ENCODE assay signal across 8 cellular contexts in the genomic region with DNA sequence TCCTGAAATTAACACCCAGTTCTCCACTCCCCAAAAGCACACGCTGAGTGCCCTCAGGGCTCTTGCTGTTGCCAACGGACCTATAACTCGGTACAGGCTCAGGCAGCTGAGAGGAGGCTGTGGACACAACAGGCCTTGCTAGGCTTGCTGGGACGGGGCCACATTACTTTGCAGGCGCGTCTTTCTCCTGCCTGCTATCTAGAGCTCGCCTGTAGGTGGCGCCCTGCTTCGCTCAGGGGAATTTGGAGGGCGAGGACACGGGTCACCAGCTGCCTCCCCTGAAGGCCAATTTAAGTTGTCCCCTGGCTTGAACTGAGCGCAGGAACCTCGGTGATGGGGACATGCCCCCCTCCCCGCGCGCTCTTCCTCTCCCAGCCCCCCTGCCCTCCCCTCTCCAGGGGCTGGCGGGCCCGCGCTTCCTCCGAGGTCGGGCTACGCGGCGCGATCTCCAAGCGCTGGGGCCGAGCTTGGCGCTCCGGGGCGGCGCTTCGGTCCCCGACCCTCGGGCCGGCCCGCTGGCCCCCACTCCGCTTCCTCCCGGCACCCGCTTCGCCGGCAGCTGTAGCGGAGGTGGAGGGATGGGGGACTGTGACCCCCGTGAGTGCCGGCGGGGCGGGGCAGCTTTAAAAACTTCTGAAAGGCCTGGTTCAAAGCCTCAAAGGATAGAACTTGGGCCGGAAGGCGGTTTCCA. TPM values are rescaled to one million over a fixed set of nuclear protein-coding genes. Genes with fewer than 3 reads are reported as not detected.
A peak's percentile ranks its signal among the peaks of the same experiment; 100 is the strongest.
DNase-seq lines count a peak whose midpoint lies in the region; ATAC-seq and TF ChIP-seq lines count a peak whose summit lies in the region.

No MANE protein-coding gene starts in this region.

- H3K27me3 ChIP-seq in colonic mucosa = no peaks in the 10 kb centered on the region

- no peaks in the 10 kb centered on the region for H3K36me3 ChIP-seq in colonic mucosa

- DNase-seq in 8988T (peak; percentile 79), NCI-H510A treated with DMSO at 0.1 percent for 48 hours (lab: John Stamatoyannopoulos, UW) (peak; percentile 92), colonic mucosa (peak; percentile 98), left colon (peak; percentile 89 to 96)
- DNase-seq in activated CD4-positive, alpha-beta T cell treated with anti-CD3 and anti-CD28 coated beads for 48 hours = peak; percentile 91
- peak; percentile 77 to 95 (median 82) for DNase-seq in stimulated activated CD4-positive, alpha-beta T cell treated with anti-CD3 and anti-CD28 coated beads, Interleukin-1b, Interleukin-23, amount 100 ng/mL, for 24 hours (ENCODE audit: low read depth in 4 of 4, low spot score in 1 of 4)

- intact Hi-C loops in colonic mucosa (cut with DNase I) (loop anchor here (2.0 to 10.0 kb wide), 5 partner anchors 287 to 1075 kb away; no protein-coding TSS in a partner anchor), left colon (cut with DNase I, micrococcal nuclease) (loop anchor here (5.0 to 10.0 kb wide), 4 partner anchors 185 to 1075 kb away; no protein-coding TSS in a partner anchor)

- peaks cover 2% of the 10 kb centered on the region for H3K4me1 ChIP-seq in colonic mucosa

- no peaks in the 10 kb centered on the region for H3K9me3 ChIP-seq in colonic mucosa

- H3K4me3 ChIP-seq in colonic mucosa = peak overlapping the region; percentile 76

- peak; percentile 90 for TF ChIP-seq CTCF in colonic mucosa (IDR thresholded peaks at IDR 0.05)

- peak overlapping the region; percentile 71 for H3K27ac ChIP-seq in colonic mucosa

- peak; percentile 71 for ATAC-seq in GM18519 (IDR thresholded peaks at IDR 0.05; ENCODE audit: low FRiP score, unreplicated experiment)
- ATAC-seq in HG03159 (IDR thresholded peaks at IDR 0.05; ENCODE audit: unreplicated experiment) = peak; percentile 78
- ATAC-seq in left colon = peak; percentile 71

- H3K9ac ChIP-seq in colonic mucosa (ENCODE audit: low read depth in 2 of 2, low read length in 2 of 2) = peak overlapping the region; percentile 73 to 85

RNA-seq across cellular contexts. Expression of gene NFIA, which starts 32.4 kb away (rescaled TPM):
- total RNA-seq in colonic mucosa = 10 to 100 TPM; 36.0 to 44.2 TPM
- total RNA-seq in left colon = 10 to 100 TPM; 51.1 to 51.4 TPM

Comparison
In these comparisons a context has a peak if more than half of its experiments do, and no peak if none do; other contexts are left out.
1. Peak in every context shown above with its lines: DNase-seq, ATAC-seq, H3K4me3 ChIP-seq and H3K27ac ChIP-seq.